ENCODE assay signal across 1 cellular context in the genomic region with DNA sequence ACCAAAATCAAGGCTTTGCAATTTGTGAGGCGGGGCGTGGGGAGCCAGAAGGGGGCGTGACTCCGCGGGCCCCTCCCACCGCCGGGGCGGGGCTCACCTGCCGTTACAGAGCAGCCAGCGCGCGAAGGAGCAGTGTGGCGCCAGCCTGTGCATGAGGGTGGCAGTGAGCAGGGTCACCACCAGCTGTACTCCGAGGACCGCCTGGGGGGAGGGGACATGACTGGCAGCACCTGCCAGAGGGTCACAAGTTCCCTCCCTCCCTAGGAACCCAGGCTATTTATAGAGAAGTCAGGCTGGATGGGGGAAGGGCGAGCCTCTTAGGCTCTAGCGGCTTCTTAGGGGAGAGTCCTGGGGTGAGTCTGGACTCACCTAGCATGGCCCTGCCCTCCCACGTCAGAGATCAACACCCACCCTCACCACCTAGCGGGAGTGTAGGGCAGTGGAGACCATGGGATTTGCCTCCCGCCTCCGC.
TF ChIP-seq lines count a peak whose summit lies in the region.

No MANE protein-coding gene starts in this region.

TF ChIP-seq in K562, 482 proteins besides CTCF, POLR2A, EP300 and RAD21 (continued from another document and continues in another):
- TF ChIP-seq SLC30A9 (CRISPR knock-in tag; IDR thresholded peaks at IDR 0.05) (no peak), ZNF217 (CRISPR knock-in tag; IDR thresholded peaks at IDR 0.05) (no peak), PHF20 (IDR thresholded peaks at IDR 0.05; ENCODE audit: partially characterized antibody) (no peak), PCBP1 (IDR thresholded peaks at IDR 0.05; ENCODE audit: low read depth, low read length, poor library complexity, severe bottlenecking) (no peak), HDAC1 (IDR thresholded peaks at IDR 0.05) (peak in 1 of 2 experiments; percentile 69; a peak in 1 of 4 replicates), RNF2 (IDR thresholded peaks at IDR 0.05) (peak; percentile 65), ZNF77 (CRISPR knock-in tag; IDR thresholded peaks at IDR 0.05) (no peak), RBM22 (IDR thresholded peaks at IDR 0.05; ENCODE audit: low read depth, low read length, poor library complexity, severe bottlenecking) (no peak), MYC (IDR thresholded peaks at IDR 0.05; ENCODE audit: low read depth, low read length) (peak; percentile 69), MYC (CRISPR knock-in tag; IDR thresholded peaks at IDR 0.05; ENCODE audit: borderline replicate concordance, low read depth) (no peak), SOX6 (IDR thresholded peaks at IDR 0.05) (peak; percentile 25; the same call in 1 of the 2 replicates), RHOXF2B (CRISPR knock-in tag; conservative IDR thresholded peaks at IDR 0.05) (no peak), NCOA1 (IDR thresholded peaks at IDR 0.05; ENCODE audit: low read depth) (0 out of 2 replicates have a peak, but pooled peaks have one; percentile 32), EZH2 (IDR thresholded peaks at IDR 0.05; ENCODE audit: borderline replicate concordance, low read depth, low read length) (no peak), SIX5 (IDR thresholded peaks at IDR 0.05; ENCODE audit: borderline replicate concordance in 1 of 2, insufficient read depth in 1 of 2, low read depth in 1 of 2, low read length in 2 of 2) (no peak), BDP1 (IDR thresholded peaks at IDR 0.05; ENCODE audit: insufficient read depth, insufficient read length) (no peak), TAF1 (IDR thresholded peaks at IDR 0.05; ENCODE audit: control insufficient read depth, extremely low read depth, insufficient read depth, low read length, severe bottlenecking) (peak; percentile 62), HOMEZ (CRISPR knock-in tag; IDR thresholded peaks at IDR 0.05) (no peak), DEAF1 (CRISPR knock-in tag; IDR thresholded peaks at IDR 0.05) (no peak; the same call in 1 of the 2 replicates), WHSC1 (IDR thresholded peaks at IDR 0.05; ENCODE audit: low read length) (no peak), ZKSCAN3 (CRISPR knock-in tag; IDR thresholded peaks at IDR 0.05) (no peak), SRSF9 (IDR thresholded peaks at IDR 0.05; ENCODE audit: borderline replicate concordance, low read depth, low read length) (no peak), ZNF274 (IDR thresholded peaks at IDR 0.05; ENCODE audit: borderline replicate concordance, low read depth, low read length) (no peak), CHD1 (IDR thresholded peaks at IDR 0.05; ENCODE audit: low read length) (no peak), ZBTB17 (CRISPR knock-in tag; IDR thresholded peaks at IDR 0.05) (no peak), ZNF584 (CRISPR knock-in tag; IDR thresholded peaks at IDR 0.05; ENCODE audit: low read depth) (no peak), ZNF24 (IDR thresholded peaks at IDR 0.05) (no peak), SMARCE1 (IDR thresholded peaks at IDR 0.05) (0 out of 2 replicates have a peak, but pooled peaks have one; percentile 51), HSF4 (CRISPR knock-in tag; IDR thresholded peaks at IDR 0.05; ENCODE audit: borderline replicate concordance) (no peak)
- TF ChIP-seq, protein P1, sequence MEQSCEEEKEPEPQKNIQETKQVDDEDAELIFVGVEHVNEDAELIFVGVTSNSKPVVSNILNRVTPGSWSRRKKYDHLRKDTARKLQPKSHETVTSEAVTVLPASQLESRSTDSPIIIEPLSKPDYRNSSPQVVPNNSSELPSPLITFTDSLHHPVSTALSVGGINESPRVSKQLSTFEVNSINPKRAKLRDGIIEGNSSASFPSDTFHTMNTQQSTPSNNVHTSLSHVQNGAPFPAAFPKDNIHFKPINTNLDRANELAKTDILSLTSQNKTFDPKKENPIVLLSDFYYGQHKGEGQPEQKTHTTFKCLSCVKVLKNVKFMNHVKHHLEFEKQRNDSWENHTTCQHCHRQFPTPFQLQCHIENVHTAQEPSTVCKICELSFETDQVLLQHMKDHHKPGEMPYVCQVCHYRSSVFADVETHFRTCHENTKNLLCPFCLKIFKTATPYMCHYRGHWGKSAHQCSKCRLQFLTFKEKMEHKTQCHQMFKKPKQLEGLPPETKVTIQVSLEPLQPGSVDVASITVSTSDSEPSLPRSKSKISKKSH (CRISPR knock-in tag; IDR thresholded peaks at IDR 0.05): no peak
- TF ChIP-seq, protein P2, sequence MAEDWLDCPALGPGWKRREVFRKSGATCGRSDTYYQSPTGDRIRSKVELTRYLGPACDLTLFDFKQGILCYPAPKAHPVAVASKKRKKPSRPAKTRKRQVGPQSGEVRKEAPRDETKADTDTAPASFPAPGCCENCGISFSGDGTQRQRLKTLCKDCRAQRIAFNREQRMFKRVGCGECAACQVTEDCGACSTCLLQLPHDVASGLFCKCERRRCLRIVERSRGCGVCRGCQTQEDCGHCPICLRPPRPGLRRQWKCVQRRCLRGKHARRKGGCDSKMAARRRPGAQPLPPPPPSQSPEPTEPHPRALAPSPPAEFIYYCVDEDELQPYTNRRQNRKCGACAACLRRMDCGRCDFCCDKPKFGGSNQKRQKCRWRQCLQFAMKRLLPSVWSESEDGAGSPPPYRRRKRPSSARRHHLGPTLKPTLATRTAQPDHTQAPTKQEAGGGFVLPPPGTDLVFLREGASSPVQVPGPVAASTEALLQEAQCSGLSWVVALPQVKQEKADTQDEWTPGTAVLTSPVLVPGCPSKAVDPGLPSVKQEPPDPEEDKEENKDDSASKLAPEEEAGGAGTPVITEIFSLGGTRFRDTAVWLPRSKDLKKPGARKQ (CRISPR knock-in tag; IDR thresholded peaks at IDR 0.05): no peak
- TF ChIP-seq, protein P3, sequence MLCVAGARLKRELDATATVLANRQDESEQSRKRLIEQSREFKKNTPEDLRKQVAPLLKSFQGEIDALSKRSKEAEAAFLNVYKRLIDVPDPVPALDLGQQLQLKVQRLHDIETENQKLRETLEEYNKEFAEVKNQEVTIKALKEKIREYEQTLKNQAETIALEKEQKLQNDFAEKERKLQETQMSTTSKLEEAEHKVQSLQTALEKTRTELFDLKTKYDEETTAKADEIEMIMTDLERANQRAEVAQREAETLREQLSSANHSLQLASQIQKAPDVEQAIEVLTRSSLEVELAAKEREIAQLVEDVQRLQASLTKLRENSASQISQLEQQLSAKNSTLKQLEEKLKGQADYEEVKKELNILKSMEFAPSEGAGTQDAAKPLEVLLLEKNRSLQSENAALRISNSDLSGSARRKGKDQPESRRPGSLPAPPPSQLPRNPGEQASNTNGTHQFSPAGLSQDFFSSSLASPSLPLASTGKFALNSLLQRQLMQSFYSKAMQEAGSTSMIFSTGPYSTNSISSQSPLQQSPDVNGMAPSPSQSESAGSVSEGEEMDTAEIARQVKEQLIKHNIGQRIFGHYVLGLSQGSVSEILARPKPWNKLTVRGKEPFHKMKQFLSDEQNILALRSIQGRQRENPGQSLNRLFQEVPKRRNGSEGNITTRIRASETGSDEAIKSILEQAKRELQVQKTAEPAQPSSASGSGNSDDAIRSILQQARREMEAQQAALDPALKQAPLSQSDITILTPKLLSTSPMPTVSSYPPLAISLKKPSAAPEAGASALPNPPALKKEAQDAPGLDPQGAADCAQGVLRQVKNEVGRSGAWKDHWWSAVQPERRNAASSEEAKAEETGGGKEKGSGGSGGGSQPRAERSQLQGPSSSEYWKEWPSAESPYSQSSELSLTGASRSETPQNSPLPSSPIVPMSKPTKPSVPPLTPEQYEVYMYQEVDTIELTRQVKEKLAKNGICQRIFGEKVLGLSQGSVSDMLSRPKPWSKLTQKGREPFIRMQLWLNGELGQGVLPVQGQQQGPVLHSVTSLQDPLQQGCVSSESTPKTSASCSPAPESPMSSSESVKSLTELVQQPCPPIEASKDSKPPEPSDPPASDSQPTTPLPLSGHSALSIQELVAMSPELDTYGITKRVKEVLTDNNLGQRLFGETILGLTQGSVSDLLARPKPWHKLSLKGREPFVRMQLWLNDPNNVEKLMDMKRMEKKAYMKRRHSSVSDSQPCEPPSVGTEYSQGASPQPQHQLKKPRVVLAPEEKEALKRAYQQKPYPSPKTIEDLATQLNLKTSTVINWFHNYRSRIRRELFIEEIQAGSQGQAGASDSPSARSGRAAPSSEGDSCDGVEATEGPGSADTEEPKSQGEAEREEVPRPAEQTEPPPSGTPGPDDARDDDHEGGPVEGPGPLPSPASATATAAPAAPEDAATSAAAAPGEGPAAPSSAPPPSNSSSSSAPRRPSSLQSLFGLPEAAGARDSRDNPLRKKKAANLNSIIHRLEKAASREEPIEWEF (CRISPR knock-in tag; IDR thresholded peaks at IDR 0.05): no peak
- TF ChIP-seq, protein P4, sequence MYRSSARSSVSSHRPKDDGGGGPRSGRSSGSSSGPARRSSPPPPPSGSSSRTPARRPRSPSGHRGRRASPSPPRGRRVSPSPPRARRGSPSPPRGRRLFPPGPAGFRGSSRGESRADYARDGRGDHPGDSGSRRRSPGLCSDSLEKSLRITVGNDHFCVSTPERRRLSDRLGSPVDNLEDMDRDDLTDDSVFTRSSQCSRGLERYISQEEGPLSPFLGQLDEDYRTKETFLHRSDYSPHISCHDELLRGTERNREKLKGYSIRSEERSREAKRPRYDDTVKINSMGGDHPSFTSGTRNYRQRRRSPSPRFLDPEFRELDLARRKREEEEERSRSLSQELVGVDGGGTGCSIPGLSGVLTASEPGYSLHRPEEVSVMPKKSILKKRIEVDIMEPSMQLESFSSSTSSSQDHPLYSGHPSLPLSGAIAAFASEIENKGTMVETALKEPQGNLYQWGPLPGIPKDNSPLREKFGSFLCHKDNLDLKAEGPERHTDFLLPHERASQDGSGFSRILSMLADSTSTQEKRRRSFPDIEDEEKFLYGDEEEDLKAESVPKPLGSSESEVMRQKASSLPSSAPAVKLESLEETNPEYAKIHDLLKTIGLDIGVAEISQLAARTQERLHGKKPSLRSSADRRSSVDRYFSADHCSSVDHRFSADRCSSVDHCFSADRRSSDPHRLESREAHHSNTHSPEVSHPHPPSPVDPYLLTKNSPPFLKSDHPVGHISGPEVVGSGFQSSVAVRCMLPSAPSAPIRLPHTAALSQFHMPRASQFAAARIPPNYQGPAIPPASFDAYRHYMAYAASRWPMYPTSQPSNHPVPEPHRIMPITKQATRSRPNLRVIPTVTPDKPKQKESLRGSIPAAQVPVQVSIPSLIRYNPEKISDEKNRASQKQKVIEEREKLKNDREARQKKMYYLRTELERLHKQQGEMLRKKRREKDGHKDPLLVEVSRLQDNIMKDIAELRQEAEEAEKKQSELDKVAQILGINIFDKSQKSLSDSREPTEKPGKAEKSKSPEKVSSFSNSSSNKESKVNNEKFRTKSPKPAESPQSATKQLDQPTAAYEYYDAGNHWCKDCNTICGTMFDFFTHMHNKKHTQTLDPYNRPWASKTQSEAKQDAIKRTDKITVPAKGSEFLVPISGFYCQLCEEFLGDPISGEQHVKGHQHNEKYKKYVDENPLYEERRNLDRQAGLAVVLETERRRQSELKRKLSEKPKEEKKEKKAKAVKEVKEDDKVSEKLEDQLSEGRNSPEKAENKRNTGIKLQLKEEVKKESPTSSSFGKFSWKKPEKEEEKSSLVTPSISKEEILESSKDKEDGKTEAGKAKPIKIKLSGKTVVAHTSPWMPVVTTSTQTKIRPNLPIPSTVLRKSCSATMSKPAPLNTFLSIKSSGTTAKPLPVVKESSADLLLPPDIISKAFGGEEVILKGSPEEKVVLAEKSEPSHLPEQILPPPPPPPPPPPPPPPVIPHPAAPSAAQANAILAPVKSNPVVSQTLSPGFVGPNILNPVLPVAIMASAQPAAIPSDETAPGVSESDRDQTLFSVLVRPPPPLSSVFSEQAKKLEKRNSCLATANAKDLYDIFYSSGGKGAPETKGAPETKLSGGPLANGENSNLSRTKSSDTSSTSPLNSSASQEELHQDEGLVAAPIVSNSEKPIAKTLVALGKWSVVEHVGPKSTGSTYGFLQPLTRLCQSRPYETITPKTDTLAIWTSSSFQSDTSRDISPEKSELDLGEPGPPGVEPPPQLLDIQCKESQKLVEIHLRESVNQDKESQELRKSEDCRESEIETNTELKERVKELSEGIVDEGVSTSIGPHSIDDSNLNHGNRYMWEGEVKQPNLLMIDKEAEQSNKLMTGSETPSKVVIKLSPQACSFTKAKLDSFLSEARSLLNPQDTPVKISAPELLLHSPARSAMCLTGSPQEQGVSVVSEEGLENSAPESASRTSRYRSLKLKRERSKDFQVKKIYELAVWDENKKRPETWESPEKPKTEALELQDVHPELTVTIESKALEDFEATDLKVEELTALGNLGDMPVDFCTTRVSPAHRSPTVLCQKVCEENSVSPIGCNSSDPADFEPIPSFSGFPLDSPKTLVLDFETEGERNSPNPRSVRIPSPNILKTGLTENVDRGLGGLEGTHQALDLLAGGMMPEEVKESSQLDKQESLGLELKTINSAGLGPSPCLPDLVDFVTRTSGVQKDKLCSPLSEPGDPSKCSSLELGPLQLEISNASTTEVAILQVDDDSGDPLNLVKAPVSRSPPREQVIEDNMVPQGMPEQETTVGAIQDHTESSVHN (IDR thresholded peaks at IDR 0.05; ENCODE audit: borderline replicate concordance in 1 of 2, low read depth in 1 of 2): no peak
